In genomic region chr17:17680477-17681186, GRCh38 we compare ENCODE assay signal across 8 cellular contexts. TPM values are rescaled to one million over a fixed set of nuclear protein-coding genes. Genes with fewer than 3 reads are reported as not detected.
A peak's percentile ranks its signal among the peaks of the same experiment; 100 is the strongest.
DNase-seq lines count a peak whose midpoint lies in the region; ATAC-seq, FAIRE-seq and TF ChIP-seq lines count a peak whose summit lies in the region.

No MANE protein-coding gene starts in this region.

- peaks cover 40% of the 10 kb centered on the region for H3K79me2 ChIP-seq in K562 (ENCODE audit: control insufficient read depth, insufficient read depth, low read length)

- peak overlapping the region; percentile 77 for H3K4me3 ChIP-seq in A549
- peak overlapping the region; percentile 22 for H3K4me3 ChIP-seq in HAP-1
- no peak overlapping the region for H3K4me3 ChIP-seq in K562
- H3K4me3 ChIP-seq in mucosa of rectum (ENCODE audit: low read length in 2 of 2): peak overlapping the region; percentile 37 to 41

- H3K9me3 ChIP-seq in A549 (no peaks in the 10 kb centered on the region), HAP-1 (no peaks in the 10 kb centered on the region), K562 (replicated peaks; ENCODE audit: control insufficient read depth, insufficient read depth, low read depth, low read length) (no peaks in the 10 kb centered on the region), mucosa of rectum (ENCODE audit: control insufficient read depth in 2 of 2, low read length in 2 of 2) (no peaks in the 10 kb centered on the region)

- no peaks in the 10 kb centered on the region for H3K9me1 ChIP-seq in K562 (ENCODE audit: control insufficient read depth, insufficient read depth, low read length)

- CTCF ChIA-PET in A549 (lab: Yijun Ruan, JAX): interaction anchor here (0.6 to 8.9 kb wide), 63 partner anchors 10 to 357 kb away, joined by 3 to 112 read pairs (median 4); partner anchors contain the start of gene RASD1
- CTCF ChIA-PET in K562 (lab: Yijun Ruan, JAX; ENCODE audit: low intra/inter-chr PET ratio): interaction anchor here (0.6 to 0.7 kb wide), 3 partner anchors 103 to 325 kb away, joined by 3 to 4 read pairs (median 3); no protein-coding TSS in a partner anchor

- no peak for TF ChIP-seq EP300 in A549 (IDR thresholded peaks at IDR 0.05)
- no peak for TF ChIP-seq EP300 in K562 (IDR thresholded peaks at IDR 0.05; ENCODE audit: low read length)

- intact Hi-C loops in K562 (cut with micrococcal nuclease): loop anchor here (2.0 to 10.0 kb wide), 4 partner anchors 104 to 357 kb away; partner anchors contain the start of genes ATPAF2 and GID4

- no peaks in the 10 kb centered on the region for H3K27me3 ChIP-seq in HAP-1 (ENCODE audit: low read depth)
- no peaks in the 10 kb centered on the region for H3K27me3 ChIP-seq in K562 (ENCODE audit: control insufficient read depth in 2 of 2, insufficient read depth in 2 of 2, low read length in 2 of 2)
- no peaks in the 10 kb centered on the region for H3K27me3 ChIP-seq in mucosa of rectum (ENCODE audit: control insufficient read depth in 2 of 2, insufficient read depth in 2 of 2, low read length in 2 of 2)

- TF ChIP-seq CTCF in A549 (IDR thresholded peaks at IDR 0.05): no peak
- TF ChIP-seq CTCF in K562 (IDR thresholded peaks at IDR 0.05 in 2 of 3, conservative IDR thresholded peaks at IDR 0.05 in 1 of 3; ENCODE audit: insufficient read depth in 2 of 3, low read depth in 1 of 3, low read length in 3 of 3): no peak

- peak overlapping the region; percentile 66 for H2AFZ ChIP-seq in K562 (ENCODE audit: low read depth, low read length)

- TF ChIP-seq POLR2A in A549 (IDR thresholded peaks at IDR 0.05; ENCODE audit: low read length): no peak
- TF ChIP-seq POLR2A in K562 (conservative IDR thresholded peaks at IDR 0.05): no peak

- peaks cover 6% of the 10 kb centered on the region for H3K36me3 ChIP-seq in HAP-1 (replicated peaks)
- H3K36me3 ChIP-seq in K562 (ENCODE audit: control insufficient read depth, insufficient read depth, low read length): peaks cover 20% of the 10 kb centered on the region; the same call in 2 of the 3 replicates
- H3K36me3 ChIP-seq in mucosa of rectum (ENCODE audit: control insufficient read depth in 2 of 2, insufficient read depth in 2 of 2, low read length in 2 of 2): no peaks in the 10 kb centered on the region

- in situ Hi-C loops in HAP-1 (cut with MboI; ENCODE audit: low sequenced_read_pairs) (no loop called here), K562 (cut with MboI) (no loop called here)

- TF ChIP-seq RAD21 in A549 (conservative IDR thresholded peaks at IDR 0.05 in 1 of 2, IDR thresholded peaks at IDR 0.05 in 1 of 2) (no peak), K562 (CRISPR knock-in tag; conservative IDR thresholded peaks at IDR 0.05 in 1 of 2, IDR thresholded peaks at IDR 0.05 in 1 of 2) (no peak)

- H3K4me1 ChIP-seq in A549 (peaks cover 34% of the 10 kb centered on the region), HAP-1 (peaks cover 27% of the 10 kb centered on the region), K562 (replicated peaks in 1 of 2; ENCODE audit: control insufficient read depth in 2 of 2, insufficient read depth in 2 of 2, low read length in 2 of 2) (peaks cover 19 to 34% of the 10 kb centered on the region in 2 experiments; a peak in 4 of 5 replicates), mucosa of rectum (ENCODE audit: control insufficient read depth in 2 of 2, insufficient read depth in 2 of 2, low read length in 2 of 2) (peaks cover 17 to 19% of the 10 kb centered on the region in 2 donors)

- POLR2A ChIA-PET in A549 (lab: Yijun Ruan, JAX): interaction anchor here (2.5 kb wide), 1 partner anchor 156 kb away, joined by 9 read pairs; the partner anchor contains the start of gene SREBF1
- POLR2A ChIA-PET in K562 (lab: Yijun Ruan, JAX): no interaction called here

- peaks cover 11% of the 10 kb centered on the region for H4K20me1 ChIP-seq in K562 (replicated peaks; ENCODE audit: control insufficient read depth, insufficient read depth, low read length)

- DNase-seq in A549 (ENCODE audit: low read depth in 1 of 2, low spot score in 1 of 2) (no peak), HAP-1 (ENCODE audit: low spot score in 2 of 2) (no peak), K562 (ENCODE audit: extremely low read depth in 1 of 4, low spot score in 3 of 4) (no peak), HuH-7 (ENCODE audit: low spot score) (no peak)
- no peak for DNase-seq in activated CD4-positive, CD25-positive, alpha-beta regulatory T cell treated with anti-CD3 and anti-CD28 coated beads, Interleukin-2, amount 50 U/mL, for 72 hours

- no TSS peak for BruUV-seq in K562 (replicated peaks; lab: Mats Ljungman, UMichigan)

- H3K9ac ChIP-seq in K562 (ENCODE audit: insufficient read depth in 1 of 2, low read depth in 2 of 2, low read length in 2 of 2) (peak overlapping the region in 1 of 2 experiments; percentile 68; a peak in 3 of 4 replicates), mucosa of rectum (ENCODE audit: low read depth in 1 of 2, low read length in 2 of 2) (peak overlapping the region in 1 of 2 donors; percentile 41)

- H3K4me2 ChIP-seq in A549 (peak overlapping the region; percentile 84), K562 (ENCODE audit: insufficient read depth, low read length) (peak overlapping the region; percentile 49)

- FAIRE-seq in A549 (lab: Jason Lieb, UNC): no peak
- no peak for FAIRE-seq in K562 (lab: Jason Lieb, UNC)

- 46% methylated on average over 11 of the region's 12 CpGs for WGBS in A549 (ENCODE audit: missing lambda C conversion rate)
- 44% methylated on average over 11 of the region's 12 CpGs for WGBS in K562 (ENCODE audit: insufficient coverage, low coverage, missing lambda C conversion rate)

- no peak for ATAC-seq in A549
- ATAC-seq in K562: no peak
- ATAC-seq in HG03045 (IDR thresholded peaks at IDR 0.05; ENCODE audit: unreplicated experiment): no peak
- ATAC-seq in esophagus mucosa: no peak

- H3K27ac ChIP-seq in A549 (peak overlapping the region; percentile 94 to 97; a peak in 5 of 6 replicates), K562 (ENCODE audit: extremely low read depth, low read depth, low read length) (no peak overlapping the region), mucosa of rectum (ENCODE audit: low read depth in 2 of 2, low read length in 2 of 2) (no peak overlapping the region)

TF ChIP-seq in A549, 52 proteins besides CTCF, POLR2A, EP300 and RAD21 (continues in another document):
- TF ChIP-seq, protein P1, sequence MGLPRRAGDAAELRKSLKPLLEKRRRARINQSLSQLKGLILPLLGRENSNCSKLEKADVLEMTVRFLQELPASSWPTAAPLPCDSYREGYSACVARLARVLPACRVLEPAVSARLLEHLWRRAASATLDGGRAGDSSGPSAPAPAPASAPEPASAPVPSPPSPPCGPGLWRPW (IDR thresholded peaks at IDR 0.05): no peak
- TF ChIP-seq USF2 (IDR thresholded peaks at IDR 0.05): no peak

TF ChIP-seq in K562, 482 proteins besides CTCF, POLR2A, EP300 and RAD21:
- TF ChIP-seq TRIM25 (IDR thresholded peaks at IDR 0.05; ENCODE audit: borderline replicate concordance): no peak
- TF ChIP-seq ZNF121 (CRISPR knock-in tag; conservative IDR thresholded peaks at IDR 0.05): 0 out of 2 replicates have a peak, but pooled peaks have one; percentile 28

RNA-seq across cellular contexts. Expression of gene RAI1, which starts 0.6 kb away (rescaled TPM):
- polyA plus RNA-seq in A549 (2011; rRNA removed) (3.5 and 7.1 TPM in 2 replicates), A549 (2017; fragmentation: RNase III; extraction: RNeasy Plus Mini Kit Qiagen cat#74134 plus additional on column Dnase treatment) (18.9 to 23.8 TPM (median 23.3 TPM) in 3 replicates), K562 (2011; rRNA removed) (3.7 and 3.8 TPM in 2 replicates), K562 (2014; fragmentation: Illumina TruSeq; extraction: Trizol) (6.6 and 8.6 TPM in 2 replicates), K562 (2014; fragmentation: Nextera tagmentation; extraction: Ambion mirVana) (1 to 10 TPM in 1 of 2 experiments, under 1 TPM in 1; 0.68 to 1.5 TPM), K562 (2014; rRNA removed) (10.0 and 11.9 TPM in 2 replicates)
- 7.1 and 11.2 TPM in 2 replicates for polyA plus RNA-seq in A549 (2012; cell fraction: cytosol; rRNA removed)
- polyA plus RNA-seq in A549 (2012; cell fraction: nucleus; rRNA removed): 27.6 and 28.1 TPM in 2 replicates
- 5.7 and 9.7 TPM in 2 replicates for polyA minus RNA-seq in A549 (2011; rRNA and poly(A)+ RNA removed)
- total RNA-seq in K562 (2011; cell fraction: chromatin; rRNA removed; ENCODE audit: low replicate concordance): 33.0 and 41.0 TPM in 2 replicates
- 18.6 and 19.2 TPM in 2 replicates for total RNA-seq in K562 (2011; cell fraction: nucleolus; rRNA removed)
- total RNA-seq in K562 (2011; cell fraction: nucleoplasm; rRNA removed): 22.3 and 33.5 TPM in 2 replicates
- total RNA-seq in K562 (2014; rRNA removed) (5.5 and 10.0 TPM in 2 replicates), K562 (2014; rRNA removed; fragmentation: Illumina TruSeq; extraction: Trizol) (5.1 and 5.5 TPM in 2 replicates), K562 (2015; rRNA removed; fragmentation: Illumina TruSeq; extraction: Trizol) (6.6 and 6.8 TPM in 2 replicates), K562 (2021) (19.9 and 20.4 TPM in 2 replicates), esophagus mucosa (20.4 TPM)
- 2.2 and 3.1 TPM in 2 replicates for polyA plus RNA-seq in K562 (2011; cell fraction: cytosol; rRNA removed)
- 7.1 and 11.1 TPM in 2 replicates for polyA plus RNA-seq in K562 (2011; cell fraction: nucleus; rRNA removed)
- polyA plus RNA-seq in K562 (2012): 8.0 and 9.8 TPM in 2 replicates
- 2.4 and 3.1 TPM in 2 replicates for polyA minus RNA-seq in K562 (2011; rRNA and poly(A)+ RNA removed)
- 5.2 and 6.3 TPM in 2 replicates for polyA minus RNA-seq in K562 (2011; cell fraction: cytosol; rRNA and poly(A)+ RNA removed)
- polyA minus RNA-seq in K562 (2011; cell fraction: nucleus; rRNA and poly(A)+ RNA removed): 3.5 and 4.8 TPM in 2 replicates

Comparison
In these comparisons a context has a peak if more than half of its experiments do, and no peak if none do; other contexts are left out.
1. H3K27ac ChIP-seq: peak in A549 (2 of 2); none in K562 (single experiment) and mucosa of rectum (0 of 2).